18 cellular contexts compared by ENCODE assay signal in the genomic region with DNA sequence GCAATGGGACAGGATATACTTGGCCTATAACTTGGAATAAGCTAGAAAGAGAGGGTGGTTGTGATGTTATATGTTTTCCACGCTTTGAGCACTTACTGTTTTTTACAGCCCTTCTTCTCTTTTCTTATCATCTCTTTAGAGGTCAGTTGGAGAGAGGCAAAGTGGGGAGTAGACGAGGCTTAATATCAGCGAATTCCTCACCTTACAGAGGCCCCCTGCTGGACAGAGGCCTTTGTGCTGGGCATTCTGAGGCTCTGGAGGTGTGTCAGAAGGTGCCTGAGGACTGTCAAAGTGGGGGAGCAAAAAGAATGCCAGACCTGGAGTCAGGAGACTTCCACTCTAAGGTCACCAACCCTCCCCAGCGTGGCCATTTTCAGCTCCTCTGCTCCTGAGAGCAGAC. TPM values are rescaled to one million over a fixed set of nuclear protein-coding genes. Genes with fewer than 3 reads are reported as not detected.
A peak's percentile ranks its signal among the peaks of the same experiment; 100 is the strongest.
DNase-seq lines count a peak whose midpoint lies in the region; ATAC-seq, FAIRE-seq and TF ChIP-seq lines count a peak whose summit lies in the region.
"Had no signal": no experiment of that assay in that cellular context is flagged by ENCODE, and none has a peak within 500 bp of the region (broad histone marks: within the 10 kb centered on the region; RNA-seq: fewer than 3 reads in every experiment).

No MANE protein-coding gene starts in this region.

- peak; percentile 3 for TF ChIP-seq CTCF in GM10266 (IDR thresholded peaks at IDR 0.05; ENCODE audit: control insufficient read depth, insufficient read depth, low read depth, missing control alignments)
- TF ChIP-seq CTCF in GM12878 (IDR thresholded peaks at IDR 0.05 in 2 of 3, conservative IDR thresholded peaks at IDR 0.05 in 1 of 3; ENCODE audit: control insufficient read depth in 2 of 3, extremely low read depth in 1 of 3, insufficient read depth in 1 of 3, low read depth in 3 of 3, low read length in 3 of 3): peak in 2 of 3 experiments; percentile 17 to 26; a peak in 2 of 6 replicates
- peak in 1 of 4 experiments; percentile 9 for TF ChIP-seq CTCF in gastroesophageal sphincter (IDR thresholded peaks at IDR 0.05)

- no peaks in the 10 kb centered on the region for H4K20me1 ChIP-seq in GM12878 (ENCODE audit: control insufficient read depth, insufficient read depth)

- peaks cover 12 to 20% (median 15%) of the 10 kb centered on the region in 4 donors for H3K4me1 Mint-ChIP-seq in CD4-positive, alpha-beta memory T cell

- SMC1A ChIA-PET in GM12878 (lab: Charles Lee; ENCODE audit: uncharacterized antibody, unreplicated experiment): no interaction called here

- H3K36me3 Mint-ChIP-seq in CD4-positive, alpha-beta memory T cell: no peaks in the 10 kb centered on the region
- H3K36me3 Mint-ChIP-seq in activated naive CD4-positive, alpha-beta T cell treated with anti-CD3 and anti-CD28 coated beads, Interleukin-2, amount 50 U/mL, for 72 hours: no peaks in the 10 kb centered on the region

- no peak overlapping the region for H3K4me3 Mint-ChIP-seq in CD4-positive, alpha-beta memory T cell
- H3K4me3 Mint-ChIP-seq: nephron had no signal

- no peak overlapping the region for H4K8ac ChIP-seq in mesendoderm (ENCODE audit: low read depth, low read length)

- in situ Hi-C loops in GM12878 (cut with MboI): no loop called here

- no peak for FAIRE-seq in GM12878 (lab: Jason Lieb, UNC)
- FAIRE-seq: H1 had no signal

- DNase-seq in GM10266 (ENCODE audit: extremely low spot score) (no peak), HuH-7 (ENCODE audit: low spot score) (peak; percentile 8), GM12878 (ENCODE audit: low read depth, low spot score) (no peak), mesendoderm (peak; percentile 25)
- DNase-seq in CD4-positive, alpha-beta memory T cell: no peak
- no peak for DNase-seq in activated naive CD4-positive, alpha-beta T cell treated with anti-CD3 and anti-CD28 coated beads, Interleukin-2, amount 50 U/mL, for 72 hours (ENCODE audit: low spot score in 2 of 2)
- DNase-seq: activated CD4-positive, CD25-positive, alpha-beta regulatory T cell; activated T-cell treated with anti-CD3 and anti-CD28 coated beads for 4 hours; amniotic stem cell; COR-L47; effector CD4-positive, alpha-beta T cell; glutamatergic neuron; NCI-H1417 treated with DMSO at 0.1 percent for 48 hours; spleen; testis had no signal

- H2BK15ac ChIP-seq in mesendoderm (replicated peaks; ENCODE audit: low read depth): no peak overlapping the region

- TF ChIP-seq POLR2A in GM12878 (IDR thresholded peaks at IDR 0.05; ENCODE audit: low read depth, low read length) (no peak), gastroesophageal sphincter (IDR thresholded peaks at IDR 0.05) (no peak)

- no peak overlapping the region for H2AFZ ChIP-seq in GM12878 (ENCODE audit: control insufficient read depth, low read depth, low read length)

- no peak overlapping the region for H2AK5ac ChIP-seq in mesendoderm (ENCODE audit: low read length)

- no peak overlapping the region for H4K5ac ChIP-seq in mesendoderm (ENCODE audit: low read length)

- no peak overlapping the region for H3K18ac ChIP-seq in mesendoderm (ENCODE audit: low read length)

- no peak for TF ChIP-seq RAD21 in GM12878 (IDR thresholded peaks at IDR 0.05; ENCODE audit: insufficient read depth, low read depth, low read length)

- H3K79me2 ChIP-seq in GM12878 (ENCODE audit: control insufficient read depth, insufficient read depth, low read length) (no peaks in the 10 kb centered on the region), mesendoderm (ENCODE audit: control insufficient read depth, insufficient read depth, low read length) (no peaks in the 10 kb centered on the region)

- H3K27me3 Mint-ChIP-seq in CD4-positive, alpha-beta memory T cell: no peaks in the 10 kb centered on the region

- ATAC-seq in GM12878 (peak; percentile 54; the same call in 2 of the 3 replicates), gastroesophageal sphincter (no peak)
- ATAC-seq in activated naive CD4-positive, alpha-beta T cell treated with anti-CD3 and anti-CD28 coated beads, Interleukin-2, amount 50 U/mL, for 72 hours: no peak

- H3K27me3 ChIP-seq in GM12878 (replicated peaks in 1 of 2; ENCODE audit: control insufficient read depth in 2 of 2, insufficient read depth in 2 of 2, low read length in 1 of 2): no peaks in the 10 kb centered on the region; a peak in 1 of 4 replicates
- no peaks in the 10 kb centered on the region for H3K27me3 ChIP-seq in mesendoderm (ENCODE audit: insufficient read depth, low read length, poor library complexity)
- H3K27me3 ChIP-seq in CD4-positive, alpha-beta memory T cell (ENCODE audit: insufficient read depth, low read length): no peaks in the 10 kb centered on the region
- H3K27me3 ChIP-seq in gastroesophageal sphincter: no peaks in the 10 kb centered on the region
- H3K27me3 ChIP-seq: spleen, testis had no signal

- no peak overlapping the region for H3K56ac ChIP-seq in mesendoderm (ENCODE audit: low read length)

- RAD21 ChIA-PET in GM12878 (lab: Charles Lee; ENCODE audit: unreplicated experiment): no interaction called here

- no peaks in the 10 kb centered on the region for H3K36me3 ChIP-seq in GM12878 (ENCODE audit: control insufficient read depth in 2 of 2, insufficient read depth in 2 of 2, low read length in 1 of 2)
- H3K36me3 ChIP-seq in mesendoderm (ENCODE audit: control insufficient read depth, insufficient read depth, low read length): no peaks in the 10 kb centered on the region
- H3K36me3 ChIP-seq in CD4-positive, alpha-beta memory T cell (ENCODE audit: insufficient read depth, low read length): no peaks in the 10 kb centered on the region
- no peaks in the 10 kb centered on the region for H3K36me3 ChIP-seq in gastroesophageal sphincter
- H3K36me3 ChIP-seq: spleen had no signal

- intact Hi-C loops in GM12878 (cut with micrococcal nuclease; ENCODE audit: unreplicated experiment): no loop called here
- intact Hi-C loops in CD4-positive, alpha-beta memory T cell (cut with micrococcal nuclease): no loop called here

- H3K9me3 ChIP-seq in GM12878 (replicated peaks; ENCODE audit: control insufficient read depth, insufficient read depth, low read length) (no peaks in the 10 kb centered on the region), gastroesophageal sphincter (no peaks in the 10 kb centered on the region)
- no peaks in the 10 kb centered on the region for H3K9me3 ChIP-seq in CD4-positive, alpha-beta memory T cell (ENCODE audit: control insufficient read depth in 1 of 2, low read length in 2 of 2)
- H3K9me3 ChIP-seq: spleen, testis had no signal

- POLR2A ChIA-PET in GM12878 (lab: Charles Lee): no interaction called here
- POLR2A ChIA-PET in CD4-positive, alpha-beta memory T cell (lab: Charles Lee; ENCODE audit: partially characterized antibody): no interaction called here

- H3K27ac ChIP-seq in GM12878 (ENCODE audit: control insufficient read depth, insufficient read depth): no peak overlapping the region
- no peak overlapping the region for H3K27ac ChIP-seq in mesendoderm (ENCODE audit: low read depth, low read length)
- no peak overlapping the region for H3K27ac ChIP-seq in CD4-positive, alpha-beta memory T cell (ENCODE audit: low read depth, low read length)
- H3K27ac ChIP-seq in gastroesophageal sphincter: no peak overlapping the region
- H3K27ac ChIP-seq: spleen, testis had no signal

- no peak overlapping the region for H3K4ac ChIP-seq in mesendoderm (ENCODE audit: low read depth, low read length)

- no peak overlapping the region for H2BK120ac ChIP-seq in mesendoderm (ENCODE audit: low read depth, low read length)

- H2BK5ac ChIP-seq in mesendoderm (ENCODE audit: low read length): no peak overlapping the region

- no TSS peak for BruUV-seq in GM12878 (replicated peaks; lab: Mats Ljungman, UMichigan)

- WGBS in GM12878 (ENCODE audit: insufficient coverage, insufficient replicate concordance, low lambda C conversion rate, missing lambda C conversion rate): 3% methylated on average over 4 of the region's 4 CpGs
- no CpG with 5 or more reads among the region's 4 CpGs for WGBS in mesendoderm (ENCODE audit: extremely low coverage, insufficient coverage, low lambda C conversion rate)
- WGBS in gastroesophageal sphincter (ENCODE audit: low coverage in 1 of 2), 2 donors: 64% methylated on average over 4 of the region's 4 CpGs; no CpG with 5 or more reads in 1 of the 2 donors

- no peaks in the 10 kb centered on the region for H3K4me1 ChIP-seq in GM12878 (ENCODE audit: control insufficient read depth, insufficient read depth, low read length)
- H3K4me1 ChIP-seq in mesendoderm (ENCODE audit: control insufficient read depth, low read depth, low read length): no peaks in the 10 kb centered on the region
- peaks cover 11% of the 10 kb centered on the region for H3K4me1 ChIP-seq in CD4-positive, alpha-beta memory T cell (ENCODE audit: insufficient read depth, low read length)
- H3K4me1 ChIP-seq in gastroesophageal sphincter: no peaks in the 10 kb centered on the region
- H3K4me1 ChIP-seq: testis had no signal

- CTCF ChIA-PET in GM12878 (lab: Yijun Ruan, JAX): no interaction called here
- CTCF ChIA-PET in CD4-positive, alpha-beta memory T cell (lab: Charles Lee; ENCODE audit: partially characterized antibody): no interaction called here

- peaks cover 0 to 1% (median 0%) of the 10 kb centered on the region in 8 donors for H3K9me3 Mint-ChIP-seq in CD4-positive, alpha-beta memory T cell
- H3K9me3 Mint-ChIP-seq in activated naive CD4-positive, alpha-beta T cell treated with anti-CD3 and anti-CD28 coated beads, Interleukin-2, amount 50 U/mL, for 72 hours: no peaks in the 10 kb centered on the region

- H3K9ac ChIP-seq in GM12878 (ENCODE audit: control insufficient read depth, insufficient read depth, low read length): no peak overlapping the region
- H3K9ac ChIP-seq in mesendoderm (ENCODE audit: low read length): no peak overlapping the region

- H3K4me2 ChIP-seq in GM12878 (ENCODE audit: control insufficient read depth, insufficient read depth) (no peak overlapping the region), mesendoderm (ENCODE audit: low read length) (no peak overlapping the region)

- H3K4me3 ChIP-seq in GM12878 (no peak overlapping the region), mesendoderm (ENCODE audit: low read length) (no peak overlapping the region), gastroesophageal sphincter (no peak overlapping the region)
- no peak overlapping the region for H3K4me3 ChIP-seq in CD4-positive, alpha-beta memory T cell (ENCODE audit: low read length in 2 of 2)
- H3K4me3 ChIP-seq: spleen, testis had no signal

- no peaks in the 10 kb centered on the region for H3K79me1 ChIP-seq in mesendoderm (ENCODE audit: low read length)

- no peak overlapping the region for H3K27ac Mint-ChIP-seq in CD4-positive, alpha-beta memory T cell
- no peak overlapping the region for H3K27ac Mint-ChIP-seq in activated naive CD4-positive, alpha-beta T cell treated with anti-CD3 and anti-CD28 coated beads, Interleukin-2, amount 50 U/mL, for 72 hours
- H3K27ac Mint-ChIP-seq: nephron had no signal

- TF ChIP-seq EP300 in GM12878 (IDR thresholded peaks at IDR 0.05; ENCODE audit: borderline replicate concordance in 1 of 2, control insufficient read depth in 1 of 2, low read depth in 2 of 2, low read length in 2 of 2) (no peak), gastroesophageal sphincter (IDR thresholded peaks at IDR 0.05) (no peak)

- H3K23ac ChIP-seq in mesendoderm (ENCODE audit: low read length): no peak overlapping the region

RNA-seq across cellular contexts. Expression of a gene that starts 42.5 kb away (rescaled TPM):
- not detected in 2 replicates for total RNA-seq in GM12878 (2013; cell fraction: nucleolus; rRNA removed)
- total RNA-seq in GM12878 (2014; rRNA removed) (not detected in 2 replicates), GM12878 (2014; rRNA removed; fragmentation: Illumina TruSeq; extraction: Trizol) (not detected in 2 replicates), GM12878 (2021) (not detected in 2 replicates), gastroesophageal sphincter (1 to 10 TPM; 2.2 to 7.3 (median 3.9) TPM)
- not detected for polyA plus RNA-seq in GM12878 (2011; ENCODE audit: low read depth)
- polyA plus RNA-seq in GM12878 (2011; rRNA removed) (0.04 and 0.05 TPM in 2 replicates), GM12878 (2014; fragmentation: Illumina TruSeq; extraction: Trizol) (not detected in 2 replicates), GM12878 (2014; fragmentation: Nextera tagmentation; extraction: Ambion mirVana) (not detected), GM12878 (2014; rRNA removed) (0.03 and 0.04 TPM in 2 replicates), GM12878 (2016; fragmentation: Nextera tagmentation; extraction: Ambion mirVana) (not detected)
- polyA plus RNA-seq in GM12878 (2011; cell fraction: cytosol; rRNA removed): 0.03 and 0.06 TPM in 2 replicates
- polyA plus RNA-seq in GM12878 (2011; cell fraction: nucleus; rRNA removed): 0.28 and 0.45 TPM in 2 replicates
- polyA plus RNA-seq in GM12878 (2012): not detected in 2 replicates
- 0.10 TPM in 1 of 2 replicates, not detected in the other for polyA minus RNA-seq in GM12878 (2011; rRNA and poly(A)+ RNA removed)
- not detected in 2 replicates for polyA minus RNA-seq in GM12878 (2011; cell fraction: cytosol; rRNA and poly(A)+ RNA removed)
- 0.10 and 0.12 TPM in 2 replicates for polyA minus RNA-seq in GM12878 (2011; cell fraction: nucleus; rRNA and poly(A)+ RNA removed)
- polyA plus RNA-seq in mesendoderm (2013, experiment 1 of 2): 0.59 TPM
- polyA plus RNA-seq in mesendoderm (2013, experiment 2 of 2): 0.62 TPM
- 1 to 10 TPM; 1.1 to 1.4 TPM for total RNA-seq in CD4-positive, alpha-beta memory T cell
- 1 to 10 TPM in 1 of 2 donors, under 1 TPM in 1; 0.43 to 2.0 TPM for polyA plus RNA-seq in CD4-positive, alpha-beta memory T cell
- total RNA-seq in activated naive CD4-positive, alpha-beta T cell treated with anti-CD3 and anti-CD28 coated beads, Interleukin-2, amount 50 U/mL, for 72 hours: 1 to 10 TPM in 1 of 2 donors, under 1 TPM in 1; 0.96 to 2.7 TPM

Comparison
In these comparisons a context has a peak if more than half of its experiments do, and no peak if none do; other contexts are left out.
1. DNase-seq: peak in HuH-7 (single experiment) and mesendoderm (single experiment); none in GM10266 (single experiment), GM12878 (single experiment), CD4-positive, alpha-beta memory T cell (0 of 5) and activated naive CD4-positive, alpha-beta T cell treated with anti-CD3 and anti-CD28 coated beads, Interleukin-2, amount 50 U/mL, for 72 hours (0 of 2).